24 cellular contexts compared by ENCODE assay signal in genomic region chr9:98182889-98183599, GRCh38.
"Had no signal": no experiment of that assay in that cellular context is flagged by ENCODE, and none has a peak within 500 bp of the region (broad histone marks: within the 10 kb centered on the region; RNA-seq: fewer than 3 reads in every experiment).

No MANE protein-coding gene starts in this region.

- H3K4me3 Mint-ChIP-seq: activated CD4-positive, alpha-beta T cell treated with anti-CD3 and anti-CD28 coated beads for 36 hours; activated T-helper 1 cell treated with anti-CD3 and anti-CD28 coated beads, Interleukin-12 subunit alpha, Interleukin-12 subunit beta, Interleukin-2, Interleukin-4 antibody, amounts not matched to agents 30 ng/mL and 10 ng/mL and 1 ng/mL, durations not matched to agents 14 hours and 24 hours and 36 hours; effector memory CD8-positive, alpha-beta T cell; neural crest cell; stimulated activated effector memory CD8-positive, alpha-beta T cell treated with anti-CD3 and anti-CD28 coated beads, Interleukin-12 subunit alpha, Interleukin-12 subunit beta, amount 100 ng/mL, for 72 hours; WTC11 had no signal

- DNase-seq: activated CD4-positive, alpha-beta T cell treated with anti-CD3 and anti-CD28 coated beads for 36 hours; activated CD4-positive, alpha-beta T cell treated with anti-CD3 and anti-CD28 coated beads, Interleukin-2, amount 50 U/mL, for 48 hours; activated gamma-delta T cell treated with Interleukin-2 at 50 U/mL for 16 hours; activated T-cell treated with anti-CD3 and anti-CD28 coated beads for 4 hours; amniotic stem cell; dermis blood vessel endothelial cell; effector memory CD8-positive, alpha-beta T cell; foreskin fibroblast; left cardiac atrium; midbrain; ovary; right cardiac atrium; stimulated activated CD4-positive, alpha-beta T cell treated with anti-CD3 and anti-CD28 coated beads, Interleukin-4, amount 100 ng/mL, for 24 hours; SW 1271 had no signal

- H3K4me1 ChIP-seq: psoas muscle had no signal

- H3K27me3 Mint-ChIP-seq: activated CD4-positive, alpha-beta T cell treated with anti-CD3 and anti-CD28 coated beads for 36 hours; effector memory CD8-positive, alpha-beta T cell had no signal

- H3K36me3 Mint-ChIP-seq: activated naive CD4-positive, alpha-beta T cell treated with anti-CD3 and anti-CD28 coated beads, Interleukin-2, amount 50 U/mL, for 72 hours; WTC11 had no signal

- H3K9me3 ChIP-seq: ovary, psoas muscle, testis had no signal

- H3K27ac Mint-ChIP-seq: activated CD4-positive, alpha-beta T cell treated with anti-CD3 and anti-CD28 coated beads for 36 hours; activated naive CD4-positive, alpha-beta T cell treated with anti-CD3 and anti-CD28 coated beads, Interleukin-2, amount 50 U/mL, for 72 hours; activated T-helper 1 cell treated with anti-CD3 and anti-CD28 coated beads, Interleukin-12 subunit alpha, Interleukin-12 subunit beta, Interleukin-2, Interleukin-4 antibody, amounts not matched to agents 30 ng/mL and 10 ng/mL and 1 ng/mL, durations not matched to agents 14 hours and 24 hours and 36 hours; effector memory CD8-positive, alpha-beta T cell; stimulated activated effector memory CD8-positive, alpha-beta T cell treated with anti-CD3 and anti-CD28 coated beads, Interleukin-12 subunit alpha, Interleukin-12 subunit beta, amount 100 ng/mL, for 72 hours; WTC11 had no signal

- H3K27me3 ChIP-seq: cardiac muscle cell, ovary, testis had no signal

- H3K36me3 ChIP-seq: cardiac muscle cell, ovary had no signal

- H3K9me3 Mint-ChIP-seq: activated naive CD4-positive, alpha-beta T cell treated with anti-CD3 and anti-CD28 coated beads, Interleukin-2, amount 50 U/mL, for 72 hours; activated T-helper 1 cell treated with anti-CD3 and anti-CD28 coated beads, Interleukin-12 subunit alpha, Interleukin-12 subunit beta, Interleukin-2, Interleukin-4 antibody, amounts not matched to agents 30 ng/mL and 10 ng/mL and 1 ng/mL, durations not matched to agents 14 hours and 24 hours and 36 hours; effector memory CD8-positive, alpha-beta T cell; neural crest cell; stimulated activated effector memory CD8-positive, alpha-beta T cell treated with anti-CD3 and anti-CD28 coated beads, Interleukin-12 subunit alpha, Interleukin-12 subunit beta, amount 100 ng/mL, for 72 hours; WTC11 had no signal

- H3K4me3 ChIP-seq: cardiac muscle cell, lung, ovary, psoas muscle, smooth muscle cell, testis had no signal

- H3K27ac ChIP-seq: cardiac muscle cell, ovary, psoas muscle had no signal
